8 cellular contexts compared by ENCODE assay signal in the genomic region with DNA sequence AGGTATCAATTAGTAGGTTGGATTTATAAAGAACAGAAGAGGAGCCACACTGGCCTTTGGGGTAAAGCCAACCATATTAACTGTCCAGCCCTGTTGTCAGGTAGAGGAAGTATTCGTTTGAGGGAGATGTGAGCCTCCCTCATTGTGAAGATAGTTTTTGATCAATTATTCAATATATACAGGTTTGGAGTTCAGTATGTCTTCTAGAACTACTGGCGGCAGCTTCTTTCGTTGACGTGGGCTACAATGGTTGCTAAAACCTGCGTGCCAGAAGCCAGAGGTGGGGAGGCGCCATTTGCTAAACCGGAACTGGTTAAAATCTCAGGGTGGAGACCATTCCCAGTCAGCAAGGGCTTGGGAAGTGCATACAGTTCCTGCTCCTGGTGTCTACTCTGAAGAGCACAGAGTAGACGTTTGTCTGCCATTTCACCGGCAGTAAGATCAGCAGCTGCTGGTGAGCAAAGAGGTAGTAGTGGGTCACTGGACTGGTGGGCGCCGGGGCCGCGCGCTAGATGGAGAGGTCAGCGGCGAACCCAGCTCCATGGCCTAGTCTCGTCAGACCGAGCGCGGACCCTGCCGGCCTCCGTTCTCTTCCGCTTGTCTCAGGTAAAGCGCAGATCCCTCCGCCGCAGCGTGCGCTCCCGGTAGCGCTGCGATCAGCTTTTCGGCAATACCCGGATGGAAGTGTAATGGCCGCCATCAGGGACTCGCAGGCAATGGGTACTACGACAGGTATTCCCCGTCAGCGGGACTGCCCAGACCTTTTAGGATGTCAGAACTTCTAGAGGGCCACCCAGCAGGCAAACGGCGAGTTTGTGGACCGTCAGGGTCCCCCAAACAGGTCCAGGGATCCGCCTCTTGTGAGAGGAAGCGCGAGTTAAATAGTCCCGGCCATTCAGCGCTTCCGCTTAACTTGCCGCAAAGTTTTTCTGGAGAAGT. TPM values are rescaled to one million over a fixed set of nuclear protein-coding genes. Genes with fewer than 3 reads are reported as not detected.
DNase-seq lines count a peak whose midpoint lies in the region; ATAC-seq, FAIRE-seq and TF ChIP-seq lines count a peak whose summit lies in the region.

A gene with protein sequence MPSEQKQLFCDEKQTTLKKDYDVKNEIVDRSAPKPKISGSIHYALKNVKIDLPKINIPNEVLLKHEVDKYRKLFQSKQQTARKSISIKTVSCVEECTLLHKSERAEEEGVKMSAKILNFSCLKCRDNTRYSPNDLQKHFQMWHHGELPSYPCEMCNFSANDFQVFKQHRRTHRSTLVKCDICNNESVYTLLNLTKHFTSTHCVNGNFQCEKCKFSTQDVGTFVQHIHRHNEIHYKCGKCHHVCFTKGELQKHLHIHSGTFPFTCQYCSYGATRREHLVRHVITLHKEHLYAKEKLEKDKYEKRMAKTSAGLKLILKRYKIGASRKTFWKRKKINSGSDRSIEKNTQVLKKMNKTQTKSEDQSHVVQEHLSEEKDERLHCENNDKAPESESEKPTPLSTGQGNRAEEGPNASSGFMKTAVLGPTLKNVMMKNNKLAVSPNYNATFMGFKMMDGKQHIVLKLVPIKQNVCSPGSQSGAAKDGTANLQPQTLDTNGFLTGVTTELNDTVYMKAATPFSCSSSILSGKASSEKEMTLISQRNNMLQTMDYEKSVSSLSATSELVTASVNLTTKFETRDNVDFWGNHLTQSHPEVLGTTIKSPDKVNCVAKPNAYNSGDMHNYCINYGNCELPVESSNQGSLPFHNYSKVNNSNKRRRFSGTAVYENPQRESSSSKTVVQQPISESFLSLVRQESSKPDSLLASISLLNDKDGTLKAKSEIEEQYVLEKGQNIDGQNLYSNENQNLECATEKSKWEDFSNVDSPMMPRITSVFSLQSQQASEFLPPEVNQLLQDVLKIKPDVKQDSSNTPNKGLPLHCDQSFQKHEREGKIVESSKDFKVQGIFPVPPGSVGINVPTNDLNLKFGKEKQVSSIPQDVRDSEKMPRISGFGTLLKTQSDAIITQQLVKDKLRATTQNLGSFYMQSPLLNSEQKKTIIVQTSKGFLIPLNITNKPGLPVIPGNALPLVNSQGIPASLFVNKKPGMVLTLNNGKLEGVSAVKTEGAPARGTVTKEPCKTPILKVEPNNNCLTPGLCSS (N-terminal part only) (plus strand): TSS at position 911 of the 939 bp plus-strand sequence. CDS start 26,026 bp downstream, outside the sequence.

- H3K27me3 Mint-ChIP-seq in endothelial cell (ENCODE audit: unreplicated experiment) (peaks cover 14% of the 10 kb centered on the region), mesothelial cell of epicardium (ENCODE audit: low read depth) (peaks cover 13% of the 10 kb centered on the region)

- peak; percentile 52 for ATAC-seq in GM21367 (IDR thresholded peaks at IDR 0.05; ENCODE audit: unreplicated experiment)

- peaks cover 4% of the 10 kb centered on the region for H3K36me3 Mint-ChIP-seq in endothelial cell (ENCODE audit: low read depth, unreplicated experiment)
- peaks cover 9% of the 10 kb centered on the region for H3K36me3 Mint-ChIP-seq in mesothelial cell of epicardium

- TF ChIP-seq CTCF in endothelial cell (IDR thresholded peaks at IDR 0.05; ENCODE audit: unreplicated experiment), result no peak
- no peak for TF ChIP-seq CTCF in mesothelial cell of epicardium (IDR thresholded peaks at IDR 0.05; ENCODE audit: unreplicated experiment)

- H3K9ac ChIP-seq in NT2/D1 (ENCODE audit: insufficient read length, low read depth), result peak within 1 kb of the TSS; percentile 94

- peak; percentile 93 for FAIRE-seq in HTR-8/SVneo (lab: Jason Lieb, UNC)

- H3K4me1 ChIP-seq in NT2/D1 (ENCODE audit: insufficient read depth, insufficient read length), result no peaks in the 10 kb centered on the region

- in situ Hi-C loops in Caki2 (cut with HindIII; ENCODE audit: low pct_unique_long_range_greater_than_20kb, low sequenced_read_pairs), result no loop called here

- H3K27me3 ChIP-seq in NT2/D1 (ENCODE audit: insufficient read depth, insufficient read length), result no peaks in the 10 kb centered on the region

- H3K36me3 ChIP-seq in NT2/D1 (ENCODE audit: insufficient read depth, insufficient read length, low read length), result peaks cover 21% of the 10 kb centered on the region

- H3K9me3 Mint-ChIP-seq in endothelial cell (ENCODE audit: unreplicated experiment), result no peaks in the 10 kb centered on the region
- peaks cover 3% of the 10 kb centered on the region for H3K9me3 Mint-ChIP-seq in mesothelial cell of epicardium

- H3K4me1 Mint-ChIP-seq in endothelial cell (ENCODE audit: unreplicated experiment) (peaks cover 30% of the 10 kb centered on the region), mesothelial cell of epicardium (peaks cover 31% of the 10 kb centered on the region)

- H3K4me3 ChIP-seq in NT2/D1 (ENCODE audit: insufficient read length, low read depth), result peak within 1 kb of the TSS; percentile 83

- peak within 1 kb of the TSS; percentile 100 for H3K27ac Mint-ChIP-seq in endothelial cell (ENCODE audit: unreplicated experiment)
- peak within 1 kb of the TSS; percentile 99 for H3K27ac Mint-ChIP-seq in mesothelial cell of epicardium

- peak within 1 kb of the TSS; percentile 99 for H3K4me3 Mint-ChIP-seq in endothelial cell (ENCODE audit: unreplicated experiment)
- peak within 1 kb of the TSS; percentile 88 for H3K4me3 Mint-ChIP-seq in mesothelial cell of epicardium

- no peaks in the 10 kb centered on the region for H3K9me3 ChIP-seq in NT2/D1 (ENCODE audit: insufficient read depth, low read length)

- DNase-seq in Caki2 (ENCODE audit: low read depth) (peak; percentile 94), HTR-8/SVneo (ENCODE audit: insufficient read length, low spot score) (peak; percentile 73), NT2/D1 (ENCODE audit: low read depth, low spot score) (peak; percentile 93), endothelial cell (ENCODE audit: low spot score) (peak; percentile 88), mesothelial cell of epicardium (ENCODE audit: low spot score in 2 of 2, unreplicated experiment in 2 of 2) (peak; percentile 81 to 88)
- peak; percentile 72 for DNase-seq in activated CD8-positive, alpha-beta memory T cell treated with anti-CD3 and anti-CD28 coated beads, Interleukin-2, amount 50 U/mL, for 24 hours (ENCODE audit: extremely low read depth)
- DNase-seq in stimulated activated CD8-positive, alpha-beta memory T cell treated with anti-CD3 and anti-CD28 coated beads, Interleukin-15, amount 100 ng/mL, for 4 hours (ENCODE audit: low read depth in 2 of 2), result peak; percentile 76 to 77

RNA-seq across cellular contexts. Expression of the gene that starts here (rescaled TPM):
- total RNA-seq in Caki2 (2014; rRNA removed; shearing (Covaris generic); ENCODE audit: low replicate concordance), result 5.8 and 7.3 TPM in 2 replicates
- total RNA-seq in endothelial cell (ENCODE audit: unreplicated experiment) (47.8 TPM), mesothelial cell of epicardium (40.7 to 41.3 TPM (median 41.0 TPM) in 3 replicates)

Comparison
In these comparisons a context has a peak if more than half of its experiments do, and no peak if none do; other contexts are left out.
1. Peak in every context shown above with its lines: DNase-seq, ATAC-seq and H3K4me3 ChIP-seq.